10 cellular contexts compared by ENCODE assay signal in genomic region chr19:38384209-38385027, GRCh38. TPM values are rescaled to one million over a fixed set of nuclear protein-coding genes. Genes with fewer than 3 reads are reported as not detected.
DNase-seq lines count a peak whose midpoint lies in the region; ATAC-seq and TF ChIP-seq lines count a peak whose summit lies in the region.
"Had no signal": no experiment of that assay in that cellular context is flagged by ENCODE, and none has a peak within 500 bp of the region (broad histone marks: within the 10 kb centered on the region; RNA-seq: fewer than 3 reads in every experiment).

No MANE protein-coding gene starts in this region.

- TF ChIP-seq CTCF in GM12864 (IDR thresholded peaks at IDR 0.05; ENCODE audit: low read depth, low read length, missing control alignments) (peak; percentile 57), chondrocyte (IDR thresholded peaks at IDR 0.05) (peak; percentile 47), neural progenitor cell (IDR thresholded peaks at IDR 0.05) (peak; percentile 60), heart left ventricle (IDR thresholded peaks at IDR 0.05) (no peak)

- H3K27me3 Mint-ChIP-seq in chondrocyte (ENCODE audit: low read depth) (no peaks in the 10 kb centered on the region), neural progenitor cell (ENCODE audit: insufficient read depth, low read depth) (peaks cover 12% of the 10 kb centered on the region)

- no peak overlapping the region for H3K9ac ChIP-seq in neural progenitor cell

- H4K20me1 ChIP-seq in neural progenitor cell (ENCODE audit: low read depth), result peaks cover 32% of the 10 kb centered on the region

- H3K27me3 ChIP-seq in neural progenitor cell, result peaks cover 24% of the 10 kb centered on the region
- H3K27me3 ChIP-seq in heart left ventricle, result peaks cover 0 to 36% (median 0%) of the 10 kb centered on the region in 9 donors
- H3K27me3 ChIP-seq: adrenal gland had no signal

- H3K4me3 ChIP-seq in GM12864 (ENCODE audit: low read depth, low read length) (no peak overlapping the region), neural progenitor cell (no peak overlapping the region), heart left ventricle (no peak overlapping the region)
- H3K4me3 ChIP-seq: adrenal gland had no signal

- no peak for DNase-seq in GM12864 (ENCODE audit: low read depth)
- peak; percentile 35 for DNase-seq in NCI-H460 (ENCODE audit: extremely low read depth, low read depth)
- no peak for DNase-seq in chondrocyte (ENCODE audit: low spot score)
- DNase-seq in neural progenitor cell (ENCODE audit: low spot score), result peak; percentile 74
- DNase-seq in activated naive CD4-positive, alpha-beta T cell treated with anti-CD3 and anti-CD28 coated beads, Interleukin-2, amount 50 U/mL, for 16 hours, result no peak
- DNase-seq in heart left ventricle, result no peak
- DNase-seq: adrenal gland; MM.1S; NK-92 treated with Interleukin-12 subunit alpha and Interleukin-12 subunit beta, amount 100 ng/mL, for 24 hours had no signal

- intact Hi-C loops in heart left ventricle (cut with DNase I), result no loop called here

- H3K4me3 Mint-ChIP-seq in chondrocyte (ENCODE audit: unreplicated experiment) (no peak overlapping the region), neural progenitor cell (peak overlapping the region; percentile 50)

- H3K4me2 ChIP-seq in neural progenitor cell, result no peak overlapping the region

- no peaks in the 10 kb centered on the region for H3K36me3 ChIP-seq in neural progenitor cell
- peaks cover 10 to 67% (median 58%) of the 10 kb centered on the region in 9 donors for H3K36me3 ChIP-seq in heart left ventricle

- no peak for TF ChIP-seq POLR2A in heart left ventricle (IDR thresholded peaks at IDR 0.05)

- H3K4me1 Mint-ChIP-seq in chondrocyte (ENCODE audit: low read depth) (peaks cover 11% of the 10 kb centered on the region), neural progenitor cell (peaks cover 5% of the 10 kb centered on the region)

- no peak overlapping the region for H2AFZ ChIP-seq in neural progenitor cell (replicated peaks)

- no peaks in the 10 kb centered on the region for H3K4me1 ChIP-seq in neural progenitor cell
- peaks cover 0 to 39% (median 25%) of the 10 kb centered on the region in 12 donors for H3K4me1 ChIP-seq in heart left ventricle

- H3K27ac Mint-ChIP-seq in chondrocyte (ENCODE audit: unreplicated experiment) (no peak overlapping the region), neural progenitor cell (no peak overlapping the region)

- H3F3A ChIP-seq in neural progenitor cell (ENCODE audit: low read depth), result peaks cover 22% of the 10 kb centered on the region

- H3K9me3 Mint-ChIP-seq in chondrocyte (ENCODE audit: low read depth), result no peaks in the 10 kb centered on the region
- no peaks in the 10 kb centered on the region for H3K9me3 Mint-ChIP-seq in neural progenitor cell

- 77 to 88% (median 86%) methylated on average over 9 to 10 of the region's 10 CpGs for WGBS in heart left ventricle, 4 donors

- no peak overlapping the region for H3K27ac ChIP-seq in neural progenitor cell
- no peak overlapping the region for H3K27ac ChIP-seq in heart left ventricle
- H3K27ac ChIP-seq: adrenal gland had no signal

- H3K36me3 Mint-ChIP-seq in chondrocyte (ENCODE audit: low read depth) (peaks cover 19% of the 10 kb centered on the region), neural progenitor cell (peaks cover 15% of the 10 kb centered on the region)

- ATAC-seq in GM21723 (IDR thresholded peaks at IDR 0.05; ENCODE audit: unreplicated experiment), result no peak
- ATAC-seq in heart left ventricle, result no peak

- H3K9me3 ChIP-seq in neural progenitor cell (ENCODE audit: low read depth), result no peaks in the 10 kb centered on the region
- no peaks in the 10 kb centered on the region for H3K9me3 ChIP-seq in heart left ventricle
- H3K9me3 ChIP-seq: adrenal gland had no signal

- no peaks in the 10 kb centered on the region for H3K79me2 ChIP-seq in neural progenitor cell (ENCODE audit: low read depth)

RNA-seq across cellular contexts. Expression of gene GGN, which starts 3.4 kb away (rescaled TPM):
- total RNA-seq in NCI-H460 (2014; rRNA removed; shearing (Covaris generic)), result 0.17 TPM in 1 of 2 replicates, not detected in the other
- not detected in 2 replicates for polyA plus RNA-seq in NCI-H460 (2014; cell fraction: nucleus; rRNA removed)
- total RNA-seq in chondrocyte (0.80 to 1.8 TPM (median 1.5 TPM) in 3 replicates), neural progenitor cell (ENCODE audit: low replicate concordance) (1.0 TPM in 1 of 2 replicates, not detected in the other), heart left ventricle (under 1 TPM in 5 of 9 donors, not detected in 4; 0.18 to 0.67 (median 0.31) TPM)
- polyA plus RNA-seq in heart left ventricle, result under 1 TPM; 0.15 to 0.42 TPM

RNA-seq across cellular contexts. Expression of gene SPRED3, which starts 4.1 kb away (rescaled TPM):
- total RNA-seq in NCI-H460 (2014; rRNA removed; shearing (Covaris generic)), result 0.29 and 0.97 TPM in 2 replicates
- polyA plus RNA-seq in NCI-H460 (2014; cell fraction: nucleus; rRNA removed), result 0.82 and 0.88 TPM in 2 replicates
- total RNA-seq in chondrocyte, result 3.2 to 4.6 TPM (median 4.6 TPM) in 3 replicates
- 0.99 and 4.6 TPM in 2 replicates for total RNA-seq in neural progenitor cell (ENCODE audit: low replicate concordance)
- 1 to 10 TPM in 2 of 9 donors, under 1 TPM in 6, not detected in 1; 0.18 to 3.1 (median 0.72) TPM for total RNA-seq in heart left ventricle
- polyA plus RNA-seq in heart left ventricle, result 1 to 10 TPM in 1 of 2 donors, under 1 TPM in 1; 0.30 to 1.3 TPM

RNA-seq across cellular contexts. Expression of gene PSMD8, which starts 10.0 kb away (rescaled TPM):
- total RNA-seq in NCI-H460 (2014; rRNA removed; shearing (Covaris generic)), result 155 and 167 TPM in 2 replicates
- polyA plus RNA-seq in NCI-H460 (2014; cell fraction: nucleus; rRNA removed), result 205 and 281 TPM in 2 replicates
- total RNA-seq in chondrocyte (181 to 197 TPM (median 197 TPM) in 3 replicates), neural progenitor cell (ENCODE audit: low replicate concordance) (119 and 196 TPM in 2 replicates), heart left ventricle (100 to 1,000 TPM; 237 to 690 (median 325) TPM)
- polyA plus RNA-seq in heart left ventricle, result 100 to 1,000 TPM; 186 to 663 TPM

RNA-seq across cellular contexts. Expression of gene FAM98C, which starts 18.5 kb away (rescaled TPM):
- 12.1 and 12.5 TPM in 2 replicates for total RNA-seq in NCI-H460 (2014; rRNA removed; shearing (Covaris generic))
- 31.7 and 40.3 TPM in 2 replicates for polyA plus RNA-seq in NCI-H460 (2014; cell fraction: nucleus; rRNA removed)
- 15.5 to 16.5 TPM (median 16.0 TPM) in 3 replicates for total RNA-seq in chondrocyte
- total RNA-seq in neural progenitor cell (ENCODE audit: low replicate concordance), result 3.5 and 13.2 TPM in 2 replicates
- 10 to 100 TPM in 8 of 9 donors, 1 to 10 TPM in 1; 9.3 to 15.8 (median 11.9) TPM for total RNA-seq in heart left ventricle
- polyA plus RNA-seq in heart left ventricle, result 10 to 100 TPM in 1 of 2 donors, 1 to 10 TPM in 1; 9.6 to 10.3 TPM

RNA-seq across cellular contexts. Expression of gene RASGRP4, which starts 41.6 kb away (rescaled TPM):
- not detected in 2 replicates for total RNA-seq in NCI-H460 (2014; rRNA removed; shearing (Covaris generic))
- not detected in 2 replicates for polyA plus RNA-seq in NCI-H460 (2014; cell fraction: nucleus; rRNA removed)
- total RNA-seq in chondrocyte, result not detected in 3 replicates
- total RNA-seq in neural progenitor cell (ENCODE audit: low replicate concordance), result 0.09 TPM in 1 of 2 replicates, not detected in the other
- 1 to 10 TPM in 6 of 9 donors, under 1 TPM in 3; 0.51 to 6.7 (median 1.4) TPM for total RNA-seq in heart left ventricle
- under 1 TPM; 0.61 to 0.91 TPM for polyA plus RNA-seq in heart left ventricle

Comparison
In these comparisons a context has a peak if more than half of its experiments do, and no peak if none do; other contexts are left out.
1. DNase-seq: peak in NCI-H460 (single experiment) and neural progenitor cell (single experiment); none in GM12864 (single experiment), chondrocyte (single experiment), activated naive CD4-positive, alpha-beta T cell treated with anti-CD3 and anti-CD28 coated beads, Interleukin-2, amount 50 U/mL, for 16 hours (single experiment) and heart left ventricle (0 of 5).
2. CTCF ChIP-seq: peak in GM12864 (single experiment), chondrocyte (single experiment) and neural progenitor cell (single experiment); none in heart left ventricle (0 of 12).